8 cellular contexts compared by ENCODE assay signal in genomic region chr16:30748634-30749445, GRCh38. TPM values are rescaled to one million over a fixed set of nuclear protein-coding genes. Genes with fewer than 3 reads are reported as not detected.
DNase-seq lines count a peak whose midpoint lies in the region; ATAC-seq, FAIRE-seq and TF ChIP-seq lines count a peak whose summit lies in the region.

No MANE protein-coding gene starts in this region.

- peaks cover 41% of the 10 kb centered on the region for H3K36me3 ChIP-seq in DND-41 (ENCODE audit: insufficient read depth, low read length)
- H3K36me3 ChIP-seq in kidney (ENCODE audit: control insufficient read depth in 1 of 2, insufficient read depth in 2 of 2, low read length in 2 of 2), result peaks cover 6 to 11% of the 10 kb centered on the region in 2 donors

- H3K4me1 ChIP-seq in DND-41 (ENCODE audit: insufficient read depth, low read length) (peaks cover 25% of the 10 kb centered on the region), kidney (ENCODE audit: control insufficient read depth in 1 of 2, insufficient read depth in 1 of 2, low read depth in 1 of 2, low read length in 2 of 2) (no peaks in the 10 kb centered on the region)

- H3K4me1 Mint-ChIP-seq in MCF 10A (ENCODE audit: insufficient read depth, unreplicated experiment), result peaks cover 30% of the 10 kb centered on the region
- H3K4me1 Mint-ChIP-seq in stimulated activated naive B cell treated with anti-CD40 and anti-IgM and Interleukin-4, amounts not matched to agents 10 μg/mL and 1 μg/mL and 100 μg/mL, for 72 hours, result peaks cover 17 to 33% of the 10 kb centered on the region in 2 donors

- H4K20me1 ChIP-seq in DND-41 (ENCODE audit: insufficient read depth, low read length), result peaks cover 7% of the 10 kb centered on the region; the same call in 1 of the 2 replicates

- FAIRE-seq in kidney (lab: Jason Lieb, UNC), result no peak

- H3K27ac Mint-ChIP-seq in MCF 10A (ENCODE audit: low read depth, unreplicated experiment), result peak overlapping the region; percentile 86
- H3K27ac Mint-ChIP-seq in stimulated activated naive B cell treated with anti-CD40 and anti-IgM and Interleukin-4, amounts not matched to agents 10 μg/mL and 1 μg/mL and 100 μg/mL, for 72 hours, result peak overlapping the region; percentile 97

- H3K27ac ChIP-seq in DND-41 (ENCODE audit: low read length) (peak overlapping the region; percentile 72; the same call in 1 of the 2 replicates), kidney (ENCODE audit: low read depth in 2 of 2, low read length in 2 of 2) (no peak overlapping the region)

- H3K36me3 Mint-ChIP-seq in MCF 10A (ENCODE audit: insufficient read depth, unreplicated experiment), result peaks cover 73% of the 10 kb centered on the region
- H3K36me3 Mint-ChIP-seq in stimulated activated naive B cell treated with anti-CD40 and anti-IgM and Interleukin-4, amounts not matched to agents 10 μg/mL and 1 μg/mL and 100 μg/mL, for 72 hours, result peaks cover 19 to 42% of the 10 kb centered on the region in 2 donors

- H3K4me3 ChIP-seq in DND-41 (ENCODE audit: low read depth in 1 of 2, low read length in 2 of 2) (peak overlapping the region; percentile 86 to 96; a peak in 3 of 4 replicates), kidney (ENCODE audit: low read length in 2 of 2) (peak overlapping the region; percentile 63 to 65)

- H3K79me2 ChIP-seq in DND-41 (ENCODE audit: insufficient read depth, low read length), result peaks cover 27% of the 10 kb centered on the region

- H3K4me2 ChIP-seq in DND-41 (ENCODE audit: insufficient read depth, low read length), result peak overlapping the region; percentile 67

- H3K27me3 ChIP-seq in DND-41 (ENCODE audit: insufficient read depth, low read length, poor library complexity), result no peaks in the 10 kb centered on the region

- no peaks in the 10 kb centered on the region for H3K27me3 Mint-ChIP-seq in MCF 10A (ENCODE audit: insufficient read depth, unreplicated experiment)
- no peaks in the 10 kb centered on the region for H3K27me3 Mint-ChIP-seq in stimulated activated naive B cell treated with anti-CD40 and anti-IgM and Interleukin-4, amounts not matched to agents 10 μg/mL and 1 μg/mL and 100 μg/mL, for 72 hours

- intact Hi-C loops in MCF 10A (cut with micrococcal nuclease), result no loop called here
- intact Hi-C loops in kidney (cut with DNase I), result no loop called here

- H3K9ac ChIP-seq in DND-41 (ENCODE audit: low read depth, low read length), result peak overlapping the region; percentile 58
- H3K9ac ChIP-seq in kidney (ENCODE audit: low read length in 2 of 2), result no peak overlapping the region

- CTCF ChIA-PET in MCF 10A (lab: Yijun Ruan, JAX), result interaction anchor here (1.1 to 1.4 kb wide), 2 partner anchors 26 to 192 kb away, joined by 3 to 5 read pairs; no protein-coding TSS in a partner anchor

- TF ChIP-seq CTCF in DND-41 (IDR thresholded peaks at IDR 0.05; ENCODE audit: borderline replicate concordance, extremely low read depth, low read length, poor library complexity, severe bottlenecking), result no peak
- no peak for TF ChIP-seq CTCF in MCF 10A (IDR thresholded peaks at IDR 0.05; ENCODE audit: unreplicated experiment)
- TF ChIP-seq CTCF in kidney (IDR thresholded peaks at IDR 0.05; ENCODE audit: borderline replicate concordance, extremely low read depth, insufficient read depth), result no peak

- DNase-seq in DND-41, result no peak
- DNase-seq in OCI-M1 (lab: John Stamatoyannopoulos, UW), result peak; percentile 44
- peak; percentile 35 for DNase-seq in MCF 10A (ENCODE audit: unreplicated experiment)
- DNase-seq in kidney, result no peak
- DNase-seq in stimulated activated naive B cell treated with anti-CD40 and anti-IgM and Interleukin-4, amounts not matched to agents 10 μg/mL and 1 μg/mL and 100 μg/mL, for 72 hours, result peak; percentile 22

- POLR2A ChIA-PET in MCF 10A (lab: Yijun Ruan, JAX), result interaction anchor here (0.6 to 5.1 kb wide), 26 partner anchors 10 to 823 kb away, joined by 3 to 55 read pairs (median 6); partner anchors contain the start of genes FBRS, KCTD13, RNF40 and SRCAP

- no peaks in the 10 kb centered on the region for H3K9me3 ChIP-seq in DND-41 (ENCODE audit: insufficient read depth, low read length, severe bottlenecking)
- no peaks in the 10 kb centered on the region for H3K9me3 ChIP-seq in kidney (ENCODE audit: control insufficient read depth in 1 of 2, low read length in 2 of 2)

- peak overlapping the region; percentile 87 for H3K4me3 Mint-ChIP-seq in MCF 10A (ENCODE audit: unreplicated experiment)
- H3K4me3 Mint-ChIP-seq in stimulated activated naive B cell treated with anti-CD40 and anti-IgM and Interleukin-4, amounts not matched to agents 10 μg/mL and 1 μg/mL and 100 μg/mL, for 72 hours, result peak overlapping the region; percentile 92 to 99

- no peaks in the 10 kb centered on the region for H3K9me3 Mint-ChIP-seq in MCF 10A (ENCODE audit: unreplicated experiment)
- H3K9me3 Mint-ChIP-seq in stimulated activated naive B cell treated with anti-CD40 and anti-IgM and Interleukin-4, amounts not matched to agents 10 μg/mL and 1 μg/mL and 100 μg/mL, for 72 hours, result no peaks in the 10 kb centered on the region

- H2AFZ ChIP-seq in DND-41 (ENCODE audit: low read depth, low read length), result peak overlapping the region; percentile 71

- BruUV-seq in MCF 10A (replicated peaks; lab: Mats Ljungman, UMichigan), result no TSS peak

- ATAC-seq in DND-41 (ENCODE audit: insufficient read depth, low read depth) (no peak), GM21526 (IDR thresholded peaks at IDR 0.05; ENCODE audit: low FRiP score, unreplicated experiment) (peak; percentile 13), HG03457 (IDR thresholded peaks at IDR 0.05; ENCODE audit: unreplicated experiment) (no peak), HG03097 (IDR thresholded peaks at IDR 0.05; ENCODE audit: low FRiP score, unreplicated experiment) (no peak)
- ATAC-seq in stimulated activated naive B cell treated with anti-CD40 and anti-IgM and Interleukin-4, amounts not matched to agents 10 μg/mL and 1 μg/mL and 100 μg/mL, for 72 hours (replicated peaks), result peak; percentile 50 to 56

RNA-seq across cellular contexts. Expression of gene PHKG2, which starts 0.6 kb away (rescaled TPM):
- total RNA-seq in MCF 10A (2022), result 28.0 and 28.4 TPM in 2 replicates
- 27.8 TPM for total RNA-seq in kidney
- 34.9 TPM for polyA plus RNA-seq in kidney (ENCODE audit: insufficient read depth, low read depth, low replicate concordance)

RNA-seq across cellular contexts. Expression of gene CFAP119, which starts 13.0 kb away (rescaled TPM):
- total RNA-seq in MCF 10A (2022) (4.8 and 5.2 TPM in 2 replicates), kidney (12.2 TPM)
- polyA plus RNA-seq in kidney (ENCODE audit: insufficient read depth, low read depth, low replicate concordance), result 13.5 TPM

RNA-seq across cellular contexts. Expression of gene RNF40, which starts 13.3 kb away (rescaled TPM):
- 78.0 and 85.0 TPM in 2 replicates for total RNA-seq in MCF 10A (2022)
- 109 TPM for total RNA-seq in kidney
- polyA plus RNA-seq in kidney (ENCODE audit: insufficient read depth, low read depth, low replicate concordance), result 74.3 TPM

RNA-seq across cellular contexts. Expression of gene ZNF629, which starts 38.2 kb away (rescaled TPM):
- 10.9 and 14.1 TPM in 2 replicates for total RNA-seq in MCF 10A (2022)
- total RNA-seq in kidney, result 19.8 TPM
- 8.1 TPM for polyA plus RNA-seq in kidney (ENCODE audit: insufficient read depth, low read depth, low replicate concordance)

RNA-seq across cellular contexts. Expression of gene SRCAP, which starts 49.9 kb away (rescaled TPM):
- 52.3 and 60.7 TPM in 2 replicates for total RNA-seq in MCF 10A (2022)
- 71.9 TPM for total RNA-seq in kidney
- 1.6 TPM for polyA plus RNA-seq in kidney (ENCODE audit: insufficient read depth, low read depth, low replicate concordance)

Comparison
In these comparisons a context has a peak if more than half of its experiments do, and no peak if none do; other contexts are left out.
1. ATAC-seq: peak in GM21526 (single experiment) and stimulated activated naive B cell treated with anti-CD40 and anti-IgM and Interleukin-4, amounts not matched to agents 10 μg/mL and 1 μg/mL and 100 μg/mL, for 72 hours (2 of 2); none in DND-41 (single experiment), HG03457 (single experiment) and HG03097 (single experiment).
2. DNase-seq: peak in OCI-M1 (single experiment), MCF 10A (single experiment) and stimulated activated naive B cell treated with anti-CD40 and anti-IgM and Interleukin-4, amounts not matched to agents 10 μg/mL and 1 μg/mL and 100 μg/mL, for 72 hours (single experiment); none in DND-41 (single experiment) and kidney (single experiment).